Comparison of ENCODE assay signal across 1 cellular context in genomic region chr19:41307090-41307875, GRCh38.
TF ChIP-seq lines count a peak whose summit lies in the region.

No MANE protein-coding gene starts in this region.

TF ChIP-seq in SK-N-SH treated with all-trans-retinoic acid at 6 μM for 48 hours, 23 proteins besides CTCF, POLR2A, EP300 and RAD21 (continued from another document):
- TF ChIP-seq ESRRG (CRISPR knock-in tag; IDR thresholded peaks at IDR 0.05) = no peak
- TF ChIP-seq CSRNP3 (CRISPR knock-in tag; IDR thresholded peaks at IDR 0.05) = no peak
- no peak for TF ChIP-seq SNAI2 (CRISPR knock-in tag; IDR thresholded peaks at IDR 0.05)
- no peak for TF ChIP-seq ARNTL (CRISPR knock-in tag; IDR thresholded peaks at IDR 0.05; ENCODE audit: borderline replicate concordance, low read depth)
- TF ChIP-seq TCF4 (CRISPR knock-in tag; IDR thresholded peaks at IDR 0.05; ENCODE audit: borderline replicate concordance) = no peak
- TF ChIP-seq PPARA (CRISPR knock-in tag; IDR thresholded peaks at IDR 0.05; ENCODE audit: borderline replicate concordance) = no peak
- TF ChIP-seq BACH2 (CRISPR knock-in tag; IDR thresholded peaks at IDR 0.05; ENCODE audit: borderline replicate concordance) = no peak
